In the genomic region with DNA sequence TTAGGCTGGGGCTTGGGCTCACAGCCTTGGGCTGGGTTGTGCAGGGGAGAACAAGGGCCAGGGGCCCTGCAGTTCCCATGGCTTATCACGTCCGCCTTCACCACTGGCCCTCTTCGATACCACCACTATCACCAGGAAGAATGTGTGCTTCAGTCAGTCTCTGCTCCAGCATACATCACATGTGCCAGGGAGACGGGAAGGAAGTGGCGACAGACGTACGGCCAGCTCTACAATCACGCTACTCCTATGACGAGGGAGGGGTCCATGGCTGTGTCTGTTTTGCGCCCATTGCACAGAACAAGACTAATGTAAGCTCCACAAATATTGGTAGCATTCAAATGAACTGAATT, we compare ENCODE assay signal across 10 cellular contexts.
A peak's percentile ranks its signal among the peaks of the same experiment; 100 is the strongest.
DNase-seq lines count a peak whose midpoint lies in the region; ATAC-seq and TF ChIP-seq lines count a peak whose summit lies in the region.
"Had no signal": no experiment of that assay in that cellular context is flagged by ENCODE, and none has a peak within 500 bp of the region (broad histone marks: within the 10 kb centered on the region; RNA-seq: fewer than 3 reads in every experiment).

No MANE protein-coding gene starts in this region.

- peak overlapping the region; percentile 52 for H3K27ac Mint-ChIP-seq in endodermal cell
- peak overlapping the region; percentile 44 for H3K27ac Mint-ChIP-seq in neural progenitor cell
- H3K27ac Mint-ChIP-seq in activated CD8-positive, alpha-beta memory T cell treated with anti-CD3 and anti-CD28 coated beads, Interleukin-2, amount 10 ng/mL, durations not matched to agents 7 days and 5 days, result no peak overlapping the region

- 96% methylated on average over 7 to 10 of the region's 10 CpGs for WGBS in endodermal cell (ENCODE audit: insufficient coverage in 1 of 2, insufficient read length in 1 of 2), 2 experiments

- ATAC-seq in Right ventricle myocardium superior (ENCODE audit: poor library complexity) (no peak), HG03439 (IDR thresholded peaks at IDR 0.05; ENCODE audit: unreplicated experiment) (no peak)
- no peak for ATAC-seq in activated CD8-positive, alpha-beta memory T cell treated with anti-CD3 and anti-CD28 coated beads, Interleukin-2, amount 10 ng/mL, durations not matched to agents 7 days and 5 days

- peaks cover 85% of the 10 kb centered on the region for H3K4me1 ChIP-seq in left ventricle myocardium inferior
- no peaks in the 10 kb centered on the region for H3K4me1 ChIP-seq in endodermal cell (ENCODE audit: control insufficient read depth, insufficient read depth, low read length)
- H3K4me1 ChIP-seq in neural progenitor cell, result peaks cover 3% of the 10 kb centered on the region

- H3K9me3 Mint-ChIP-seq in endodermal cell (no peaks in the 10 kb centered on the region), neural progenitor cell (no peaks in the 10 kb centered on the region)
- no peaks in the 10 kb centered on the region for H3K9me3 Mint-ChIP-seq in activated CD8-positive, alpha-beta memory T cell treated with anti-CD3 and anti-CD28 coated beads, Interleukin-2, amount 10 ng/mL, durations not matched to agents 7 days and 5 days (ENCODE audit: low read depth)

- DNase-seq in left ventricle myocardium inferior (no peak), Right ventricle myocardium superior (no peak), endodermal cell (no peak), neural progenitor cell (ENCODE audit: low spot score) (no peak), foreskin fibroblast (no peak), NCI-H2171 (lab: John Stamatoyannopoulos, UW) (no peak)
- DNase-seq in activated CD8-positive, alpha-beta memory T cell treated with anti-CD3 and anti-CD28 coated beads, Interleukin-2, amount 10 ng/mL, durations not matched to agents 7 days and 5 days, result no peak
- DNase-seq: midbrain; stimulated activated CD4-positive, alpha-beta T cell treated with anti-CD3 and anti-CD28 coated beads, Interleukin-1b, Interleukin-23, amount 100 ng/mL, for 48 hours had no signal

- H3K36me3 Mint-ChIP-seq in endodermal cell (ENCODE audit: low read depth) (peaks cover 42% of the 10 kb centered on the region), neural progenitor cell (peaks cover 42% of the 10 kb centered on the region)
- no peaks in the 10 kb centered on the region for H3K36me3 Mint-ChIP-seq in activated CD8-positive, alpha-beta memory T cell treated with anti-CD3 and anti-CD28 coated beads, Interleukin-2, amount 10 ng/mL, durations not matched to agents 7 days and 5 days

- no peak for TF ChIP-seq CTCF in left ventricle myocardium inferior (IDR thresholded peaks at IDR 0.05; ENCODE audit: borderline replicate concordance)
- TF ChIP-seq CTCF in endodermal cell (conservative IDR thresholded peaks at IDR 0.05), result no peak
- TF ChIP-seq CTCF in neural progenitor cell (IDR thresholded peaks at IDR 0.05), result no peak
- TF ChIP-seq CTCF in foreskin fibroblast (IDR thresholded peaks at IDR 0.05; ENCODE audit: low read depth, low read length), result no peak

- no peaks in the 10 kb centered on the region for H3K79me2 ChIP-seq in neural progenitor cell (ENCODE audit: low read depth)

- no peaks in the 10 kb centered on the region for H3K9me3 ChIP-seq in left ventricle myocardium inferior (replicated peaks)
- H3K9me3 ChIP-seq in endodermal cell (ENCODE audit: control insufficient read depth, low read length), result no peaks in the 10 kb centered on the region
- no peaks in the 10 kb centered on the region for H3K9me3 ChIP-seq in neural progenitor cell (ENCODE audit: low read depth)

- H4K20me1 ChIP-seq in neural progenitor cell (ENCODE audit: low read depth), result no peaks in the 10 kb centered on the region

- H3K27me3 ChIP-seq in left ventricle myocardium inferior (ENCODE audit: low read depth) (no peaks in the 10 kb centered on the region), endodermal cell (ENCODE audit: control insufficient read depth, insufficient read depth, low read length, poor library complexity, severe bottlenecking) (no peaks in the 10 kb centered on the region), neural progenitor cell (no peaks in the 10 kb centered on the region)

- CTCF ChIA-PET in activated CD8-positive, alpha-beta memory T cell treated with anti-CD3 and anti-CD28 coated beads, Interleukin-2, amount 10 ng/mL, durations not matched to agents 7 days and 5 days (lab: Charles Lee), result no interaction called here

- H3K36me3 ChIP-seq in left ventricle myocardium inferior (peaks cover 62% of the 10 kb centered on the region), endodermal cell (ENCODE audit: control insufficient read depth, insufficient read depth, low read length) (peaks cover 41% of the 10 kb centered on the region), neural progenitor cell (no peaks in the 10 kb centered on the region)

- H3K4me1 Mint-ChIP-seq in endodermal cell, result peaks cover 5% of the 10 kb centered on the region
- H3K4me1 Mint-ChIP-seq in neural progenitor cell, result no peaks in the 10 kb centered on the region
- H3K4me1 Mint-ChIP-seq in activated CD8-positive, alpha-beta memory T cell treated with anti-CD3 and anti-CD28 coated beads, Interleukin-2, amount 10 ng/mL, durations not matched to agents 7 days and 5 days, result peaks cover 3% of the 10 kb centered on the region

- H3K27me3 Mint-ChIP-seq in endodermal cell (ENCODE audit: insufficient read depth) (no peaks in the 10 kb centered on the region), neural progenitor cell (ENCODE audit: insufficient read depth, low read depth) (no peaks in the 10 kb centered on the region)
- H3K27me3 Mint-ChIP-seq in activated CD8-positive, alpha-beta memory T cell treated with anti-CD3 and anti-CD28 coated beads, Interleukin-2, amount 10 ng/mL, durations not matched to agents 7 days and 5 days, result no peaks in the 10 kb centered on the region

- H3K9ac ChIP-seq in endodermal cell (ENCODE audit: extremely low read depth, low read length, poor library complexity, severe bottlenecking), result no peak overlapping the region
- no peak overlapping the region for H3K9ac ChIP-seq in neural progenitor cell

- no peak overlapping the region for H3K4me2 ChIP-seq in neural progenitor cell

- no peak overlapping the region for H2AFZ ChIP-seq in neural progenitor cell (replicated peaks)

- intact Hi-C loops in left ventricle myocardium inferior (cut with micrococcal nuclease), result no loop called here
- intact Hi-C loops in Right ventricle myocardium superior (cut with DNase I), result loop anchor here (5.0 to 10.0 kb wide), 3 partner anchors 73 to 160 kb away; a partner anchor contains a TSS

- H3K27ac ChIP-seq in left ventricle myocardium inferior (replicated peaks) (peak overlapping the region; percentile 87), endodermal cell (ENCODE audit: low read depth, low read length) (no peak overlapping the region), neural progenitor cell (no peak overlapping the region)

- no peaks in the 10 kb centered on the region for H3F3A ChIP-seq in neural progenitor cell (ENCODE audit: low read depth)

- H3K4me3 Mint-ChIP-seq in endodermal cell, result no peak overlapping the region
- peak overlapping the region; percentile 70 for H3K4me3 Mint-ChIP-seq in neural progenitor cell
- H3K4me3 Mint-ChIP-seq in activated CD8-positive, alpha-beta memory T cell treated with anti-CD3 and anti-CD28 coated beads, Interleukin-2, amount 10 ng/mL, durations not matched to agents 7 days and 5 days, result no peak overlapping the region

- H3K4me3 ChIP-seq in left ventricle myocardium inferior (peak overlapping the region; percentile 20), endodermal cell (ENCODE audit: low read length) (no peak overlapping the region), neural progenitor cell (no peak overlapping the region), foreskin fibroblast (ENCODE audit: low read depth in 1 of 2, low read length in 2 of 2) (no peak overlapping the region)
